ENCODE assay signal across 27 cellular contexts in genomic region chr12:38268612-38269011, GRCh38. TPM values are rescaled to one million over a fixed set of nuclear protein-coding genes. Genes with fewer than 3 reads are reported as not detected.
DNase-seq lines count a peak whose midpoint lies in the region; ATAC-seq and TF ChIP-seq lines count a peak whose summit lies in the region.
"Had no signal": no experiment of that assay in that cellular context is flagged by ENCODE, and none has a peak within 500 bp of the region (broad histone marks: within the 10 kb centered on the region; RNA-seq: fewer than 3 reads in every experiment).

No MANE protein-coding gene starts in this region.

- CTCF ChIA-PET in HEK293 (lab: Yijun Ruan, JAX), result no interaction called here

- DNase-seq in upper lobe of left lung, result no peak
- DNase-seq: 8988T; ACHN; AML-193; BE2C; C1 segment of cervical spinal cord; Caco-2; Calu3; CD4-positive, alpha-beta memory T cell; CD4-positive, alpha-beta T cell; CD4-positive, CD25-positive, alpha-beta regulatory T cell; CD8-positive, alpha-beta memory T cell; CD8-positive, alpha-beta T cell; COR-L47; DMS 273 treated with DMSO at 0.1 percent for 48 hours; DMS153; DMS53; DMS79; DMS79 treated with DMSO at 0.1 percent for 48 hours; DND-41; EL had no signal

- H3K27ac ChIP-seq in HEK293 (ENCODE audit: extremely low read depth, low read depth, low read length), result no peak overlapping the region
- H3K27ac ChIP-seq in upper lobe of left lung, result no peak overlapping the region
- H3K27ac ChIP-seq: 22Rv1; A549; BLaER1; BLaER1 treated with 17β-estradiol and CSF1 and Interleukin-3, amounts not matched to agents 10 nM and 100 nM; C4-2B had no signal

- POLR2A ChIA-PET in HEK293 (lab: Yijun Ruan, JAX), result no interaction called here

- no peak for TF ChIP-seq EP300 in upper lobe of left lung (IDR thresholded peaks at IDR 0.05)

- no peak for ATAC-seq in upper lobe of left lung (ENCODE audit: low FRiP score in 2 of 2)
- ATAC-seq: A549; CD8-positive, alpha-beta T cell had no signal

- no peaks in the 10 kb centered on the region for H3K36me3 ChIP-seq in HEK293 (ENCODE audit: control insufficient read depth in 2 of 2, insufficient read depth in 1 of 2, low read length in 2 of 2)
- no peaks in the 10 kb centered on the region for H3K36me3 ChIP-seq in upper lobe of left lung
- H3K36me3 ChIP-seq: BE2C; BLaER1; BLaER1 treated with 17β-estradiol and CSF1 and Interleukin-3, amounts not matched to agents 10 nM and 100 nM had no signal

- H3K9me3 ChIP-seq in HEK293 (ENCODE audit: control insufficient read depth, insufficient read depth, low read depth, low read length), result no peaks in the 10 kb centered on the region
- H3K9me3 ChIP-seq in upper lobe of left lung, result no peaks in the 10 kb centered on the region
- H3K9me3 ChIP-seq: A549; BE2C; BLaER1; BLaER1 treated with 17β-estradiol and CSF1 and Interleukin-3, amounts not matched to agents 10 nM and 100 nM; Caco-2 had no signal

- no peak overlapping the region for H3K4me3 ChIP-seq in HEK293 (ENCODE audit: low read depth, low read length)
- no peak overlapping the region for H3K4me3 ChIP-seq in upper lobe of left lung
- H3K4me3 ChIP-seq: A549; BLaER1; BLaER1 treated with 17β-estradiol and CSF1 and Interleukin-3, amounts not matched to agents 10 nM and 100 nM had no signal

- no peak for TF ChIP-seq POLR2A in upper lobe of left lung (IDR thresholded peaks at IDR 0.05)

- no peaks in the 10 kb centered on the region for H3K4me1 ChIP-seq in HEK293 (ENCODE audit: control insufficient read depth, insufficient read depth, low read length)
- no peaks in the 10 kb centered on the region for H3K4me1 ChIP-seq in upper lobe of left lung
- H3K4me1 ChIP-seq: A549; BE2C; BLaER1; BLaER1 treated with 17β-estradiol and CSF1 and Interleukin-3, amounts not matched to agents 10 nM and 100 nM; Caco-2 had no signal

- no peaks in the 10 kb centered on the region for H3K27me3 ChIP-seq in upper lobe of left lung
- H3K27me3 ChIP-seq: BE2C; BLaER1; BLaER1 treated with 17β-estradiol and CSF1 and Interleukin-3, amounts not matched to agents 10 nM and 100 nM had no signal

- no peak for TF ChIP-seq CTCF in HEK293 (tag by site-specific recombination; IDR thresholded peaks at IDR 0.05)
- no peak for TF ChIP-seq CTCF in upper lobe of left lung (IDR thresholded peaks at IDR 0.05)

TF ChIP-seq in HEK293, 187 proteins besides CTCF, POLR2A, EP300 and RAD21:
- TF ChIP-seq ZNF596 (tag by site-specific recombination; IDR thresholded peaks at IDR 0.05) (peak; percentile 93), ZSCAN18 (tag by site-specific recombination; IDR thresholded peaks at IDR 0.05) (no peak), ZNF548 (tag by site-specific recombination; IDR thresholded peaks at IDR 0.05) (no peak), PRDM6 (tag by site-specific recombination; IDR thresholded peaks at IDR 0.05) (no peak), ZSCAN4 (tag by site-specific recombination; IDR thresholded peaks at IDR 0.05) (no peak), ZNF140 (tag by site-specific recombination; IDR thresholded peaks at IDR 0.05) (no peak)
TF ChIP-seq in HEK293: peak in this region for 1.

RNA-seq across cellular contexts. Expression of gene ALG10B, which starts 48.0 kb away (rescaled TPM):
- 1 to 10 TPM; 2.1 to 9.9 (median 6.8) TPM for total RNA-seq in upper lobe of left lung
